Comparison of ENCODE assay signal across 8 cellular contexts in genomic region chr17:36534881-36535668, GRCh38. TPM values are rescaled to one million over a fixed set of nuclear protein-coding genes. Genes with fewer than 3 reads are reported as not detected.
DNase-seq lines count a peak whose midpoint lies in the region; ATAC-seq and TF ChIP-seq lines count a peak whose summit lies in the region.

PIGW (plus strand) TSS chr17:36534987; CDS start chr17:36537102, 2,115 bp downstream.

- peak within 1 kb of the TSS; percentile 66 to 75 for H3K4me3 ChIP-seq in right atrium auricular region
- H3K4me3 ChIP-seq in uterus = peak within 1 kb of the TSS; percentile 78 to 86

- H3K36me3 ChIP-seq in right atrium auricular region (peaks cover 24% of the 10 kb centered on the region), uterus (no peaks in the 10 kb centered on the region)

- ATAC-seq in HG02884 (IDR thresholded peaks at IDR 0.05; ENCODE audit: unreplicated experiment) = peak; percentile 62

- no peaks in the 10 kb centered on the region for H3K9me3 ChIP-seq in right atrium auricular region
- H3K9me3 ChIP-seq in uterus = no peaks in the 10 kb centered on the region

- DNase-seq in NCI-H187 (lab: John Stamatoyannopoulos, UW) = peak; percentile 65 to 81
- DNase-seq in T-helper 2 cell = peak; percentile 69 to 95 (median 79)
- DNase-seq in amygdala (lab: John Stamatoyannopoulos, UW) = peak in 54 of 56 donors; percentile 42 to 89 (median 77)
- DNase-seq in right atrium auricular region (ENCODE audit: low spot score) = peak; percentile 85
- peak; percentile 86 for DNase-seq in putamen (ENCODE audit: low spot score)
- peak; percentile 78 to 88 for DNase-seq in uterus

- H3K27ac ChIP-seq in right atrium auricular region = peak within 1 kb of the TSS; percentile 91 to 97
- H3K27ac ChIP-seq in uterus = peak within 1 kb of the TSS; percentile 81 to 94

- intact Hi-C loops in uterus (cut with DNase I; ENCODE audit: low total_unique reads) = no loop called here

- peaks cover 0 to 18% of the 10 kb centered on the region in 2 donors for H3K4me1 ChIP-seq in right atrium auricular region
- H3K4me1 ChIP-seq in uterus = no peaks in the 10 kb centered on the region

- no peaks in the 10 kb centered on the region for H3K27me3 ChIP-seq in right atrium auricular region
- no peaks in the 10 kb centered on the region for H3K27me3 ChIP-seq in uterus

- TF ChIP-seq CTCF in right atrium auricular region (IDR thresholded peaks at IDR 0.05) = peak in 1 of 2 donors; percentile 43
- TF ChIP-seq CTCF in uterus (IDR thresholded peaks at IDR 0.05) = peak in 3 of 4 experiments; percentile 4 to 18 (median 11)

- peak; percentile 90 for TF ChIP-seq POLR2A in GM15510 (IDR thresholded peaks at IDR 0.05; ENCODE audit: borderline replicate concordance, extremely low read depth, insufficient read length)
- peak in 1 of 2 donors; percentile 90 for TF ChIP-seq POLR2A in uterus (IDR thresholded peaks at IDR 0.05)

RNA-seq across cellular contexts. Expression of gene PIGW, which starts in this region (rescaled TPM):
- total RNA-seq in right atrium auricular region (1 to 10 TPM; 2.8 to 3.9 TPM), uterus (10 to 100 TPM in 2 of 4 donors, 1 to 10 TPM in 1, not detected in 1; 8.6 to 12.9 (median 11.0) TPM)

Comparison
In these comparisons a context has a peak if more than half of its experiments do, and no peak if none do; other contexts are left out.
1. Peak in every context shown above with its lines: DNase-seq, ATAC-seq, H3K4me3 ChIP-seq and H3K27ac ChIP-seq.